Comparison of ENCODE assay signal across 36 cellular contexts in genomic region chr7:30838008-30838407, GRCh38.
"Had no signal": no experiment of that assay in that cellular context is flagged by ENCODE, and none has a peak within 500 bp of the region (broad histone marks: within the 10 kb centered on the region; RNA-seq: fewer than 3 reads in every experiment).

No MANE protein-coding gene starts in this region.

- H3K27me3 Mint-ChIP-seq: activated CD4-positive, alpha-beta T cell treated with anti-CD3 and anti-CD28 coated beads, Interleukin-2, amount 10 ng/mL, durations not matched to agents 24 days and 14 days; activated CD8-positive, alpha-beta T cell treated with anti-CD3 and anti-CD28 coated beads for 36 hours; activated naive CD4-positive, alpha-beta T cell treated with anti-CD3 and anti-CD28 coated beads, Interleukin-2, amount 50 U/mL, for 24 hours; activated naive CD8-positive, alpha-beta T cell treated with anti-CD3 and anti-CD28 coated beads, Interleukin-2, amount 10 ng/mL, durations not matched to agents 7 days and 5 days had no signal

- H3K27ac ChIP-seq: ascending aorta, breast epithelium, Peyer's patch, SJSA1 had no signal

- DNase-seq: activated CD4-positive, alpha-beta T cell treated with anti-CD3 and anti-CD28 coated beads, Interleukin-2, amount 10 ng/mL, durations not matched to agents 24 days and 14 days; activated CD4-positive, alpha-beta T cell treated with anti-CD3 and anti-CD28 coated beads, Interleukin-2, amount 50 U/mL, for 4 hours; activated CD8-positive, alpha-beta T cell treated with anti-CD3 and anti-CD28 coated beads for 36 hours; activated gamma-delta T cell; activated naive CD4-positive, alpha-beta T cell treated with Interleukin-2 at 50 U/mL for 16 hours; activated naive CD8-positive, alpha-beta T cell treated with anti-CD3 and anti-CD28 coated beads, Interleukin-2, amount 10 ng/mL, durations not matched to agents 7 days and 5 days; activated T-cell treated with anti-CD3 and anti-CD28 coated beads, Interleukin-2, amount 50 U/mL, for 1 hour; amygdala; caudate nucleus; Kasumi-1; KG1; MG63; NCI-H1048; NCI-H1105 treated with DMSO at 0.1 percent for 48 hours; NCI-H1436; NCI-H1694; NCI-H1930; NCI-H2081 treated with DMSO at 0.1 percent for 48 hours; NCI-H2171; NCI-H510A; NCI-H526; NCI-H748 treated with DMSO at 0.1 percent for 48 hours; NK-92 treated with Interleukin-12 subunit alpha and Interleukin-12 subunit beta, amount 100 ng/mL, for 24 hours; PC-3; RPMI8226; SHP77 treated with DMSO at 0.1 percent for 48 hours; SK-N-SH had no signal

- H3K4me1 Mint-ChIP-seq: activated CD4-positive, alpha-beta T cell treated with anti-CD3 and anti-CD28 coated beads, Interleukin-2, amount 10 ng/mL, durations not matched to agents 24 days and 14 days; activated naive CD4-positive, alpha-beta T cell treated with anti-CD3 and anti-CD28 coated beads, Interleukin-2, amount 50 U/mL, for 24 hours; activated naive CD8-positive, alpha-beta T cell treated with anti-CD3 and anti-CD28 coated beads, Interleukin-2, amount 10 ng/mL, durations not matched to agents 7 days and 5 days had no signal

- H3K4me2 ChIP-seq: SK-N-SH had no signal

- H3K27ac Mint-ChIP-seq: activated CD4-positive, alpha-beta T cell treated with anti-CD3 and anti-CD28 coated beads, Interleukin-2, amount 10 ng/mL, durations not matched to agents 24 days and 14 days; activated CD8-positive, alpha-beta T cell treated with anti-CD3 and anti-CD28 coated beads for 36 hours; activated naive CD4-positive, alpha-beta T cell treated with anti-CD3 and anti-CD28 coated beads, Interleukin-2, amount 50 U/mL, for 24 hours; activated naive CD8-positive, alpha-beta T cell treated with anti-CD3 and anti-CD28 coated beads, Interleukin-2, amount 10 ng/mL, durations not matched to agents 7 days and 5 days; activated T-helper 2 cell treated with anti-CD3 and anti-CD28 coated beads, Interferon-gamma antibody, Interleukin-2, Interleukin-4, amounts not matched to agents 10 μg/mL and 5 μg/mL and 100 μg/mL, durations not matched to agents 14 hours and 24 hours and 36 hours; T-helper 1 cell treated with Interleukin-12 subunit alpha and Interleukin-12 subunit beta and Interleukin-4 antibody, amounts not matched to agents 30 μg/mL and 1 μg/mL, for 36 hours; T-helper 2 cell treated with Interferon-gamma antibody and Interleukin-4, amounts not matched to agents 5 μg/mL and 100 μg/mL, for 36 hours had no signal

- H3K4me1 ChIP-seq: breast epithelium, Peyer's patch, SJSA1 had no signal

- H3K27me3 ChIP-seq: ascending aorta, breast epithelium, MG63, Peyer's patch, SJSA1 had no signal

- H3K36me3 Mint-ChIP-seq: activated naive CD8-positive, alpha-beta T cell treated with anti-CD3 and anti-CD28 coated beads, Interleukin-2, amount 10 ng/mL, durations not matched to agents 7 days and 5 days had no signal

- H3K9ac ChIP-seq: SK-N-SH had no signal

- FAIRE-seq: TTC549 had no signal

- H3K9me3 ChIP-seq: ascending aorta, MG63, SK-N-SH had no signal

- ATAC-seq: activated CD8-positive, alpha-beta T cell treated with anti-CD3 and anti-CD28 coated beads for 36 hours; PC-3 had no signal

- H3K4me3 ChIP-seq: ascending aorta, breast epithelium, MG63, Peyer's patch, SJSA1 had no signal

- H3K4me3 Mint-ChIP-seq: activated CD4-positive, alpha-beta T cell treated with anti-CD3 and anti-CD28 coated beads, Interleukin-2, amount 10 ng/mL, durations not matched to agents 24 days and 14 days; activated CD8-positive, alpha-beta T cell treated with anti-CD3 and anti-CD28 coated beads for 36 hours; activated naive CD4-positive, alpha-beta T cell treated with anti-CD3 and anti-CD28 coated beads, Interleukin-2, amount 50 U/mL, for 24 hours; activated naive CD8-positive, alpha-beta T cell treated with anti-CD3 and anti-CD28 coated beads, Interleukin-2, amount 10 ng/mL, durations not matched to agents 7 days and 5 days; T-helper 1 cell treated with Interleukin-12 subunit alpha and Interleukin-12 subunit beta and Interleukin-4 antibody, amounts not matched to agents 30 μg/mL and 1 μg/mL, for 36 hours; T-helper 2 cell treated with Interferon-gamma antibody and Interleukin-4, amounts not matched to agents 5 μg/mL and 100 μg/mL, for 36 hours had no signal

- H3K36me3 ChIP-seq: breast epithelium, MG63, SJSA1 had no signal
